In genomic region chr6:41707565-41708200, GRCh38 we compare ENCODE assay signal across 9 cellular contexts. TPM values are rescaled to one million over a fixed set of nuclear protein-coding genes. Genes with fewer than 3 reads are reported as not detected.
DNase-seq lines count a peak whose midpoint lies in the region; TF ChIP-seq lines count a peak whose summit lies in the region.
"Had no signal": no experiment of that assay in that cellular context is flagged by ENCODE, and none has a peak within 500 bp of the region (broad histone marks: within the 10 kb centered on the region; RNA-seq: fewer than 3 reads in every experiment).

No MANE protein-coding gene starts in this region.

- DNase-seq in T-helper 9 cell (peak; percentile 28), cerebellar nuclear complex (lab: John Stamatoyannopoulos, UW) (peak; percentile 36 to 40), sigmoid colon (no peak), mucosa of gallbladder (ENCODE audit: low spot score) (no peak), activated gamma-delta T cell treated with Interleukin-2 at 50 U/mL for 16 hours (no peak), NCI-H446 treated with DMSO at 0.1 percent for 48 hours (lab: John Stamatoyannopoulos, UW) (no peak), islet precursor cell (no peak)

- intact Hi-C loops in sigmoid colon (cut with DNase I): loop anchor here (5.0 kb wide), 1 partner anchor 80 kb away; the partner anchor contains the start of gene TOMM6

- H3K4me1 ChIP-seq in sigmoid colon: peaks cover 0 to 94% (median 79%) of the 10 kb centered on the region in 4 donors

- no peaks in the 10 kb centered on the region for H3K27me3 ChIP-seq in sigmoid colon

- TF ChIP-seq CTCF in GM12875 (IDR thresholded peaks at IDR 0.05; ENCODE audit: borderline replicate concordance, insufficient read depth, low read depth, low read length): no peak
- TF ChIP-seq CTCF in sigmoid colon (IDR thresholded peaks at IDR 0.05): no peak

- no peaks in the 10 kb centered on the region for H3K9me3 ChIP-seq in sigmoid colon

- H3K36me3 ChIP-seq in sigmoid colon: peaks cover 0 to 2% (median 0%) of the 10 kb centered on the region in 4 donors

- no peak for TF ChIP-seq POLR2A in sigmoid colon (IDR thresholded peaks at IDR 0.05)

- no peak for TF ChIP-seq EP300 in sigmoid colon (IDR thresholded peaks at IDR 0.05)

- H3K4me3 ChIP-seq in GM12875 (ENCODE audit: low read depth, low read length): peak overlapping the region; percentile 13
- no peak overlapping the region for H3K4me3 ChIP-seq in sigmoid colon

- peak overlapping the region; percentile 84 to 92 (median 88) for H3K27ac ChIP-seq in sigmoid colon

- 58 to 83% methylated on average over 14 of the region's 14 CpGs for WGBS in sigmoid colon, 2 donors

RNA-seq across cellular contexts. Expression of gene TFEB, which starts 27.7 kb away (rescaled TPM):
- total RNA-seq in sigmoid colon (10 to 100 TPM; 21.0 to 28.5 (median 24.2) TPM), mucosa of gallbladder (41.7 TPM)
- polyA plus RNA-seq in sigmoid colon: 10 to 100 TPM; 28.2 to 40.9 (median 34.0) TPM

RNA-seq across cellular contexts. Expression of gene PGC, which starts 39.5 kb away (rescaled TPM):
- total RNA-seq in sigmoid colon (not detected), mucosa of gallbladder (6.7 TPM)
- 10 to 100 TPM in 1 of 3 donors, 1 to 10 TPM in 1, under 1 TPM in 1; 0.07 to 12.6 (median 9.2) TPM for polyA plus RNA-seq in sigmoid colon
- polyA plus RNA-seq: neural cell had no signal

Comparison
In these comparisons a context has a peak if more than half of its experiments do, and no peak if none do; other contexts are left out.
1. DNase-seq: peak in T-helper 9 cell (single experiment) and cerebellar nuclear complex (2 of 2); none in sigmoid colon (single experiment), mucosa of gallbladder (single experiment), activated gamma-delta T cell treated with Interleukin-2 at 50 U/mL for 16 hours (single experiment), NCI-H446 treated with DMSO at 0.1 percent for 48 hours (single experiment) and islet precursor cell (single experiment).